In genomic region chr7:30147785-30148184, GRCh38 we compare ENCODE assay signal across 25 cellular contexts.
"Had no signal": no experiment of that assay in that cellular context is flagged by ENCODE, and none has a peak within 500 bp of the region (broad histone marks: within the 10 kb centered on the region; RNA-seq: fewer than 3 reads in every experiment).

No MANE protein-coding gene starts in this region.

- FAIRE-seq: astrocyte, TTC549 had no signal

- H3K27ac Mint-ChIP-seq: activated CD8-positive, alpha-beta T cell treated with anti-CD3 and anti-CD28 coated beads, Interleukin-2, amount 10 ng/mL, durations not matched to agents 7 days and 5 days; activated naive CD8-positive, alpha-beta T cell; activated T-cell treated with anti-CD3 and anti-CD28 coated beads, Interleukin-2, amount 50 U/mL, for 24 hours; activated T-helper 2 cell treated with anti-CD3 and anti-CD28 coated beads, Interferon-gamma antibody, Interleukin-2, Interleukin-4, amounts not matched to agents 10 μg/mL and 5 μg/mL and 100 μg/mL, durations not matched to agents 14 hours and 24 hours and 36 hours; endodermal cell; natural killer cell had no signal

- H3K27ac ChIP-seq: adrenal gland, coronary artery, lower lobe of right lung, prostate gland, spleen had no signal

- DNase-seq: activated CD4-positive, alpha-beta T cell treated with anti-CD3 and anti-CD28 coated beads for 1 hour; activated CD4-positive, alpha-beta T cell treated with anti-CD3 and anti-CD28 coated beads, Interleukin-2, amount 50 U/mL, for 1 hour; activated CD8-positive, alpha-beta T cell treated with anti-CD3 and anti-CD28 coated beads, Interleukin-2, amount 10 ng/mL, durations not matched to agents 7 days and 5 days; activated naive CD4-positive, alpha-beta T cell; activated T-cell treated with anti-CD3 and anti-CD28 coated beads, Interleukin-2, amount 50 U/mL, for 24 hours; adrenal gland; endodermal cell; esophagus squamous epithelium; heart right ventricle; lower lobe of right lung; natural killer cell; spleen; stimulated activated CD4-positive, alpha-beta T cell treated with anti-CD3 and anti-CD28 coated beads, Interleukin-4, amount 100 ng/mL, for 24 hours; stimulated activated naive CD4-positive, alpha-beta T cell treated with Interleukin-2 at 50 U/mL for 16 hours; T-helper 1 cell had no signal

- H3K4me3 Mint-ChIP-seq: activated CD8-positive, alpha-beta T cell treated with anti-CD3 and anti-CD28 coated beads, Interleukin-2, amount 10 ng/mL, durations not matched to agents 7 days and 5 days; activated naive CD8-positive, alpha-beta T cell; activated T-cell treated with anti-CD3 and anti-CD28 coated beads, Interleukin-2, amount 50 U/mL, for 24 hours; central memory CD8-positive, alpha-beta T cell; endodermal cell; natural killer cell had no signal

- H3K4me1 ChIP-seq: adrenal gland, prostate gland had no signal

- H3K36me3 Mint-ChIP-seq: activated naive CD8-positive, alpha-beta T cell; natural killer cell had no signal

- H3K27me3 Mint-ChIP-seq: activated naive CD8-positive, alpha-beta T cell; activated T-cell treated with anti-CD3 and anti-CD28 coated beads, Interleukin-2, amount 50 U/mL, for 24 hours; central memory CD8-positive, alpha-beta T cell had no signal

- H3K4me1 Mint-ChIP-seq: natural killer cell had no signal

- H3K9me3 ChIP-seq: adrenal gland, esophagus squamous epithelium, gastroesophageal sphincter, heart right ventricle, lower lobe of right lung, prostate gland, right atrium auricular region, spleen, tibial nerve had no signal

- H3K27me3 ChIP-seq: adrenal gland, esophagus squamous epithelium, gastroesophageal sphincter, heart right ventricle, right atrium auricular region, spleen, tibial nerve had no signal

- H3K9me3 Mint-ChIP-seq: activated T-cell treated with anti-CD3 and anti-CD28 coated beads, Interleukin-2, amount 50 U/mL, for 24 hours; activated T-helper 2 cell treated with anti-CD3 and anti-CD28 coated beads, Interferon-gamma antibody, Interleukin-2, Interleukin-4, amounts not matched to agents 10 μg/mL and 5 μg/mL and 100 μg/mL, durations not matched to agents 14 hours and 24 hours and 36 hours; central memory CD8-positive, alpha-beta T cell; endodermal cell; natural killer cell had no signal

- H3K36me3 ChIP-seq: adrenal gland, prostate gland had no signal

- H3K4me3 ChIP-seq: adrenal gland, coronary artery, esophagus squamous epithelium, gastroesophageal sphincter, heart right ventricle, lower lobe of right lung, prostate gland, right atrium auricular region, spleen, tibial nerve had no signal
